In genomic region chr4:86294883-86295282, GRCh38 we compare ENCODE assay signal across 2 cellular contexts.
TF ChIP-seq lines count a peak whose summit lies in the region.

No MANE protein-coding gene starts in this region.

TF ChIP-seq in IMR-90, 13 proteins besides CTCF, POLR2A, EP300 and RAD21 (continued from another document):
- TF ChIP-seq ELK1 (IDR thresholded peaks at IDR 0.05; ENCODE audit: borderline replicate concordance, low read depth, low read length) (no peak), MXI1 (IDR thresholded peaks at IDR 0.05; ENCODE audit: borderline replicate concordance, low read depth, low read length) (no peak), BHLHE40 (IDR thresholded peaks at IDR 0.05; ENCODE audit: low read depth, low read length) (no peak), RFX5 (IDR thresholded peaks at IDR 0.05; ENCODE audit: low read depth, low read length) (no peak), CHD1 (IDR thresholded peaks at IDR 0.05; ENCODE audit: low read depth, low read length) (no peak), MAFK (IDR thresholded peaks at IDR 0.05; ENCODE audit: low read depth, low read length) (no peak), NFE2L2 (IDR thresholded peaks at IDR 0.05; ENCODE audit: low read depth, low read length) (no peak)

TF ChIP-seq in WTC11, 78 proteins besides CTCF, POLR2A, EP300 and RAD21 (continued from another document):
- TF ChIP-seq, protein P1, sequence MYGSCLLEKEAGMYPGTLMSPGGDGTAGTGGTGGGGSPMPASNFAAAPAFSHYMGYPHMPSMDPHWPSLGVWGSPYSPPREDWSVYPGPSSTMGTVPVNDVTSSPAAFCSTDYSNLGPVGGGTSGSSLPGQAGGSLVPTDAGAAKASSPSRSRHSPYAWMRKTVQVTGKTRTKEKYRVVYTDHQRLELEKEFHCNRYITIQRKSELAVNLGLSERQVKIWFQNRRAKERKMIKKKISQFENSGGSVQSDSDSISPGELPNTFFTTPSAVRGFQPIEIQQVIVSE (CRISPR knock-in tag; IDR thresholded peaks at IDR 0.05; ENCODE audit: borderline replicate concordance) = no peak
- TF ChIP-seq, protein P2, sequence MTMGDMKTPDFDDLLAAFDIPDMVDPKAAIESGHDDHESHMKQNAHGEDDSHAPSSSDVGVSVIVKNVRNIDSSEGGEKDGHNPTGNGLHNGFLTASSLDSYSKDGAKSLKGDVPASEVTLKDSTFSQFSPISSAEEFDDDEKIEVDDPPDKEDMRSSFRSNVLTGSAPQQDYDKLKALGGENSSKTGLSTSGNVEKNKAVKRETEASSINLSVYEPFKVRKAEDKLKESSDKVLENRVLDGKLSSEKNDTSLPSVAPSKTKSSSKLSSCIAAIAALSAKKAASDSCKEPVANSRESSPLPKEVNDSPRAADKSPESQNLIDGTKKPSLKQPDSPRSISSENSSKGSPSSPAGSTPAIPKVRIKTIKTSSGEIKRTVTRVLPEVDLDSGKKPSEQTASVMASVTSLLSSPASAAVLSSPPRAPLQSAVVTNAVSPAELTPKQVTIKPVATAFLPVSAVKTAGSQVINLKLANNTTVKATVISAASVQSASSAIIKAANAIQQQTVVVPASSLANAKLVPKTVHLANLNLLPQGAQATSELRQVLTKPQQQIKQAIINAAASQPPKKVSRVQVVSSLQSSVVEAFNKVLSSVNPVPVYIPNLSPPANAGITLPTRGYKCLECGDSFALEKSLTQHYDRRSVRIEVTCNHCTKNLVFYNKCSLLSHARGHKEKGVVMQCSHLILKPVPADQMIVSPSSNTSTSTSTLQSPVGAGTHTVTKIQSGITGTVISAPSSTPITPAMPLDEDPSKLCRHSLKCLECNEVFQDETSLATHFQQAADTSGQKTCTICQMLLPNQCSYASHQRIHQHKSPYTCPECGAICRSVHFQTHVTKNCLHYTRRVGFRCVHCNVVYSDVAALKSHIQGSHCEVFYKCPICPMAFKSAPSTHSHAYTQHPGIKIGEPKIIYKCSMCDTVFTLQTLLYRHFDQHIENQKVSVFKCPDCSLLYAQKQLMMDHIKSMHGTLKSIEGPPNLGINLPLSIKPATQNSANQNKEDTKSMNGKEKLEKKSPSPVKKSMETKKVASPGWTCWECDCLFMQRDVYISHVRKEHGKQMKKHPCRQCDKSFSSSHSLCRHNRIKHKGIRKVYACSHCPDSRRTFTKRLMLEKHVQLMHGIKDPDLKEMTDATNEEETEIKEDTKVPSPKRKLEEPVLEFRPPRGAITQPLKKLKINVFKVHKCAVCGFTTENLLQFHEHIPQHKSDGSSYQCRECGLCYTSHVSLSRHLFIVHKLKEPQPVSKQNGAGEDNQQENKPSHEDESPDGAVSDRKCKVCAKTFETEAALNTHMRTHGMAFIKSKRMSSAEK (CRISPR knock-in tag; IDR thresholded peaks at IDR 0.05; ENCODE audit: borderline replicate concordance) = no peak
- TF ChIP-seq ZNF138 (CRISPR knock-in tag; conservative IDR thresholded peaks at IDR 0.05) = no peak
- TF ChIP-seq, protein P3, sequence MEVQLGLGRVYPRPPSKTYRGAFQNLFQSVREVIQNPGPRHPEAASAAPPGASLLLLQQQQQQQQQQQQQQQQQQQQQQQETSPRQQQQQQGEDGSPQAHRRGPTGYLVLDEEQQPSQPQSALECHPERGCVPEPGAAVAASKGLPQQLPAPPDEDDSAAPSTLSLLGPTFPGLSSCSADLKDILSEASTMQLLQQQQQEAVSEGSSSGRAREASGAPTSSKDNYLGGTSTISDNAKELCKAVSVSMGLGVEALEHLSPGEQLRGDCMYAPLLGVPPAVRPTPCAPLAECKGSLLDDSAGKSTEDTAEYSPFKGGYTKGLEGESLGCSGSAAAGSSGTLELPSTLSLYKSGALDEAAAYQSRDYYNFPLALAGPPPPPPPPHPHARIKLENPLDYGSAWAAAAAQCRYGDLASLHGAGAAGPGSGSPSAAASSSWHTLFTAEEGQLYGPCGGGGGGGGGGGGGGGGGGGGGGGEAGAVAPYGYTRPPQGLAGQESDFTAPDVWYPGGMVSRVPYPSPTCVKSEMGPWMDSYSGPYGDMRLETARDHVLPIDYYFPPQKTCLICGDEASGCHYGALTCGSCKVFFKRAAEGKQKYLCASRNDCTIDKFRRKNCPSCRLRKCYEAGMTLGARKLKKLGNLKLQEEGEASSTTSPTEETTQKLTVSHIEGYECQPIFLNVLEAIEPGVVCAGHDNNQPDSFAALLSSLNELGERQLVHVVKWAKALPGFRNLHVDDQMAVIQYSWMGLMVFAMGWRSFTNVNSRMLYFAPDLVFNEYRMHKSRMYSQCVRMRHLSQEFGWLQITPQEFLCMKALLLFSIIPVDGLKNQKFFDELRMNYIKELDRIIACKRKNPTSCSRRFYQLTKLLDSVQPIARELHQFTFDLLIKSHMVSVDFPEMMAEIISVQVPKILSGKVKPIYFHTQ (CRISPR knock-in tag; IDR thresholded peaks at IDR 0.05) = no peak
- no peak for TF ChIP-seq PREB (CRISPR knock-in tag; IDR thresholded peaks at IDR 0.05; ENCODE audit: borderline replicate concordance)
- no peak for TF ChIP-seq SP1 (CRISPR knock-in tag; conservative IDR thresholded peaks at IDR 0.05)
- no peak for TF ChIP-seq TCF7 (CRISPR knock-in tag; IDR thresholded peaks at IDR 0.05; ENCODE audit: low read depth)
- TF ChIP-seq IRF1 (CRISPR knock-in tag; IDR thresholded peaks at IDR 0.05) = no peak
- TF ChIP-seq JUN (CRISPR knock-in tag; IDR thresholded peaks at IDR 0.05) = no peak
- TF ChIP-seq FOXK1 (CRISPR knock-in tag; IDR thresholded peaks at IDR 0.05) = no peak
- no peak for TF ChIP-seq GTF2I (CRISPR knock-in tag; conservative IDR thresholded peaks at IDR 0.05)
- TF ChIP-seq, protein P4, sequence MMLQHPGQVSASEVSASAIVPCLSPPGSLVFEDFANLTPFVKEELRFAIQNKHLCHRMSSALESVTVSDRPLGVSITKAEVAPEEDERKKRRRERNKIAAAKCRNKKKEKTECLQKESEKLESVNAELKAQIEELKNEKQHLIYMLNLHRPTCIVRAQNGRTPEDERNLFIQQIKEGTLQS (CRISPR knock-in tag; conservative IDR thresholded peaks at IDR 0.05) = no peak
- TF ChIP-seq KAT7 (CRISPR knock-in tag; IDR thresholded peaks at IDR 0.05; ENCODE audit: borderline replicate concordance) = no peak
- TF ChIP-seq JAZF1 (CRISPR knock-in tag; IDR thresholded peaks at IDR 0.05) = no peak
- TF ChIP-seq IRF2 (CRISPR knock-in tag; IDR thresholded peaks at IDR 0.05; ENCODE audit: borderline replicate concordance, low read depth) = no peak
- no peak for TF ChIP-seq RELA (CRISPR knock-in tag; IDR thresholded peaks at IDR 0.05; ENCODE audit: borderline replicate concordance)
- TF ChIP-seq ZBTB21 (CRISPR knock-in tag; IDR thresholded peaks at IDR 0.05; ENCODE audit: borderline replicate concordance) = no peak
